9 cellular contexts compared by ENCODE assay signal in the genomic region with DNA sequence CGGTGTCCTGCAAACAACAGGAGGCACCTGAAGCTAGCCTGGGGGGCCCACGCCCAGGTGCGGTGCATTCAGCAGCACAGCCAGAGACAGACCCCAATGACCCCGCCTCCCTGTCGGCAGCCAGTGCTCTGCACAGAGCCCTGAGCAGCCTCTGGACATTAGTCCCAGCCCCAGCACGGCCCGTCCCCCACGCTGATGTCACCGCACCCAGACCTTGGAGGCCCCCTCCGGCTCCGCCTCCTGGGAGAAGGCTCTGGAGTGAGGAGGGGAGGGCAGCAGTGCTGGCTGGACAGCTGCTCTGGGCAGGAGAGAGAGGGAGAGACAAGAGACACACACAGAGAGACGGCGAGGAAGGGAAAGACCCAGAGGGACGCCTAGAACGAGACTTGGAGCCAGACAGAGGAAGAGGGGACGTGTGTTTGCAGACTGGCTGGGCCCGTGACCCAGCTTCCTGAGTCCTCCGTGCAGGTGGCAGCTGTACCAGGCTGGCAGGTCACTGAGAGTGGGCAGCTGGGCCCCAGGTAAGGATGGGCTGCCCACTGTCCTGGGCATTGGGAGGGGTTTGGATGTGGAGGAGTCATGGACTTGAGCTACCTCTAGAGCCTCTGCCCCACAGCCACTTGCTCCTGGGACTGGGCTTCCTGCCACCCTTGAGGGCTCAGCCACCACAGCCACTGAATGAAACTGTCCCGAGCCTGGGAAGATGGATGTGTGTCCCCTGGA. TPM values are rescaled to one million over a fixed set of nuclear protein-coding genes. Genes with fewer than 3 reads are reported as not detected.
A peak's percentile ranks its signal among the peaks of the same experiment; 100 is the strongest.
DNase-seq lines count a peak whose midpoint lies in the region; ATAC-seq and TF ChIP-seq lines count a peak whose summit lies in the region.
"Had no signal": no experiment of that assay in that cellular context is flagged by ENCODE, and none has a peak within 500 bp of the region (broad histone marks: within the 10 kb centered on the region; RNA-seq: fewer than 3 reads in every experiment).

Gene MYO7A, plus strand, starts transcription at position 278 of the 723 bp plus-strand sequence. CDS start 2,389 bp downstream, outside the sequence.

- no peaks in the 10 kb centered on the region for H3K36me3 ChIP-seq in parathyroid adenoma (ENCODE audit: control insufficient read depth, insufficient read depth, low read length)

- no peak for TF ChIP-seq CTCF in parathyroid adenoma (IDR thresholded peaks at IDR 0.05)

- no peaks in the 10 kb centered on the region for H3K27me3 ChIP-seq in parathyroid adenoma (ENCODE audit: control insufficient read depth, insufficient read depth, low read length)

- H3K9me3 Mint-ChIP-seq in activated naive CD4-positive, alpha-beta T cell treated with anti-CD3 and anti-CD28 coated beads, Interleukin-2, amount 50 U/mL, for 24 hours, result no peaks in the 10 kb centered on the region
- H3K9me3 Mint-ChIP-seq in activated CD4-positive, alpha-beta memory T cell treated with anti-CD3 and anti-CD28 coated beads for 36 hours, result no peaks in the 10 kb centered on the region

- H3K36me3 Mint-ChIP-seq in activated naive CD4-positive, alpha-beta T cell treated with anti-CD3 and anti-CD28 coated beads, Interleukin-2, amount 50 U/mL, for 24 hours, result no peaks in the 10 kb centered on the region
- no peaks in the 10 kb centered on the region for H3K36me3 Mint-ChIP-seq in activated CD4-positive, alpha-beta memory T cell treated with anti-CD3 and anti-CD28 coated beads for 36 hours

- no peak within 1 kb of the TSS for H3K9ac ChIP-seq in parathyroid adenoma

- peaks cover 6% of the 10 kb centered on the region for H3K27me3 Mint-ChIP-seq in activated naive CD4-positive, alpha-beta T cell treated with anti-CD3 and anti-CD28 coated beads, Interleukin-2, amount 50 U/mL, for 24 hours
- H3K27me3 Mint-ChIP-seq in activated CD4-positive, alpha-beta memory T cell treated with anti-CD3 and anti-CD28 coated beads for 36 hours, result peaks cover 2% of the 10 kb centered on the region

- peak within 1 kb of the TSS; percentile 58 for H3K4me3 Mint-ChIP-seq in activated naive CD4-positive, alpha-beta T cell treated with anti-CD3 and anti-CD28 coated beads, Interleukin-2, amount 50 U/mL, for 24 hours
- H3K4me3 Mint-ChIP-seq in activated CD4-positive, alpha-beta memory T cell treated with anti-CD3 and anti-CD28 coated beads for 36 hours, result peak within 1 kb of the TSS; percentile 29

- H3K27ac Mint-ChIP-seq in activated naive CD4-positive, alpha-beta T cell treated with anti-CD3 and anti-CD28 coated beads, Interleukin-2, amount 50 U/mL, for 24 hours, result no peak within 1 kb of the TSS
- no peak within 1 kb of the TSS for H3K27ac Mint-ChIP-seq in activated CD4-positive, alpha-beta memory T cell treated with anti-CD3 and anti-CD28 coated beads for 36 hours

- no peak for DNase-seq in activated naive CD4-positive, alpha-beta T cell treated with Interleukin-2 at 50 U/mL for 16 hours
- DNase-seq in activated CD4-positive, alpha-beta memory T cell treated with anti-CD3 and anti-CD28 coated beads for 36 hours, result no peak
- DNase-seq in Right ventricle myocardium superior (peak; percentile 80), GM19240 (ENCODE audit: insufficient read length, low spot score) (no peak)

- CTCF ChIA-PET in activated CD4-positive, alpha-beta memory T cell treated with anti-CD3 and anti-CD28 coated beads for 36 hours (lab: Charles Lee), result interaction anchor here (0.9 to 5.8 kb wide), 22 partner anchors 8 to 421 kb away, joined by 3 to 149 read pairs (median 6); no protein-coding TSS in a partner anchor

- POLR2A ChIA-PET in activated CD4-positive, alpha-beta memory T cell treated with anti-CD3 and anti-CD28 coated beads for 36 hours (lab: Charles Lee), result no interaction called here

- intact Hi-C loops in activated CD4-positive, alpha-beta memory T cell treated with anti-CD3 and anti-CD28 coated beads for 36 hours (cut with micrococcal nuclease), result loop anchor here (1.0 to 2.0 kb wide), 2 partner anchors 60 to 421 kb away; no protein-coding TSS in a partner anchor
- intact Hi-C loops in Right ventricle myocardium superior (cut with DNase I), result loop anchor here (2.0 to 5.0 kb wide), 2 partner anchors 61 to 419 kb away; no protein-coding TSS in a partner anchor

- ATAC-seq in Right ventricle myocardium superior (ENCODE audit: poor library complexity), result peak; percentile 62
- no peak for ATAC-seq in HG02870 (IDR thresholded peaks at IDR 0.05; ENCODE audit: unreplicated experiment)
- ATAC-seq in GM18502 (IDR thresholded peaks at IDR 0.05; ENCODE audit: poor library complexity, unreplicated experiment), result no peak

- no peaks in the 10 kb centered on the region for H3K9me3 ChIP-seq in parathyroid adenoma (ENCODE audit: control insufficient read depth, low read length)

- H3K27ac ChIP-seq in parathyroid adenoma, result peak within 1 kb of the TSS; percentile 53
- H3K27ac ChIP-seq: epithelial cell of prostate had no signal

- peaks cover 5% of the 10 kb centered on the region for H3K4me1 ChIP-seq in parathyroid adenoma

- H3K4me3 ChIP-seq in parathyroid adenoma (ENCODE audit: low read depth, low read length), result no peak within 1 kb of the TSS

- H3K4me1 Mint-ChIP-seq in activated naive CD4-positive, alpha-beta T cell treated with anti-CD3 and anti-CD28 coated beads, Interleukin-2, amount 50 U/mL, for 24 hours, result peaks cover 9% of the 10 kb centered on the region
- peaks cover 5% of the 10 kb centered on the region for H3K4me1 Mint-ChIP-seq in activated CD4-positive, alpha-beta memory T cell treated with anti-CD3 and anti-CD28 coated beads for 36 hours (ENCODE audit: low read depth)

- H3K79me2 ChIP-seq in parathyroid adenoma, result no peaks in the 10 kb centered on the region

- H2AFZ ChIP-seq in parathyroid adenoma, result peak within 1 kb of the TSS; percentile 89

- peak within 1 kb of the TSS; percentile 72 for H3K4me2 ChIP-seq in parathyroid adenoma (ENCODE audit: low read length)

RNA-seq across cellular contexts. Expression of gene MYO7A, which starts in this region (rescaled TPM):
- under 1 TPM; 0.29 to 0.38 TPM for total RNA-seq in activated CD4-positive, alpha-beta memory T cell treated with anti-CD3 and anti-CD28 coated beads for 36 hours
- total RNA-seq in Right ventricle myocardium superior, result 4.4 TPM
